In genomic region chr3:37214076-37214475, GRCh38 we compare ENCODE assay signal across 21 cellular contexts. TPM values are rescaled to one million over a fixed set of nuclear protein-coding genes. Genes with fewer than 3 reads are reported as not detected.
DNase-seq lines count a peak whose midpoint lies in the region; ATAC-seq, FAIRE-seq and TF ChIP-seq lines count a peak whose summit lies in the region.
"Had no signal": no experiment of that assay in that cellular context is flagged by ENCODE, and none has a peak within 500 bp of the region (broad histone marks: within the 10 kb centered on the region; RNA-seq: fewer than 3 reads in every experiment).

No MANE protein-coding gene starts in this region.

- H2AK9ac ChIP-seq in IMR-90 (replicated peaks; ENCODE audit: low read depth, low read length, poor library complexity), result no peak overlapping the region

- 0 out of 2 replicates have a peak overlapping the region, but pooled peaks have one; percentile 4 for H2AK5ac ChIP-seq in IMR-90 (ENCODE audit: low read depth, low read length)

- H3K9me3 ChIP-seq in A549 (0 out of 3 replicates have a peak, but pooled peaks cover 6% of the 10 kb centered on the region), IMR-90 (ENCODE audit: control insufficient read depth, insufficient read depth, low read length) (no peaks in the 10 kb centered on the region), endodermal cell (ENCODE audit: control insufficient read depth, low read length) (no peaks in the 10 kb centered on the region), lower lobe of right lung (no peaks in the 10 kb centered on the region), kidney (ENCODE audit: control insufficient read depth in 1 of 2, low read length in 2 of 2) (no peaks in the 10 kb centered on the region)

- H3K27me3 Mint-ChIP-seq in endodermal cell (ENCODE audit: insufficient read depth), result no peaks in the 10 kb centered on the region
- H3K27me3 Mint-ChIP-seq in activated naive CD4-positive, alpha-beta T cell treated with anti-CD3 and anti-CD28 coated beads, Interleukin-2, amount 10 ng/mL, durations not matched to agents 7 days and 5 days, result no peaks in the 10 kb centered on the region

- POLR2A ChIA-PET in A549 (lab: Yijun Ruan, JAX) (no interaction called here), IMR-90 (lab: Charles Lee; ENCODE audit: unreplicated experiment) (interaction anchor here (0.6 kb wide), 1 partner anchor 214 kb away, joined by 5 read pairs; no protein-coding TSS in a partner anchor), RWPE1 (lab: Yijun Ruan, JAX; ENCODE audit: low non-redundant PET) (no interaction called here)

- H2AFZ ChIP-seq in IMR-90 (replicated peaks; ENCODE audit: low read length, poor library complexity), result no peak overlapping the region

- no peak overlapping the region for H3K18ac ChIP-seq in IMR-90 (ENCODE audit: low read depth, low read length)

- no peak overlapping the region for H2BK20ac ChIP-seq in IMR-90 (ENCODE audit: low read depth, low read length)

- TF ChIP-seq EP300 in A549 (IDR thresholded peaks at IDR 0.05), result no peak

- H2BK15ac ChIP-seq in IMR-90 (ENCODE audit: low read depth, low read length), result no peak overlapping the region

- H4K5ac ChIP-seq in IMR-90 (ENCODE audit: low read depth, low read length), result no peak overlapping the region

- no peak overlapping the region for H2BK120ac ChIP-seq in IMR-90 (ENCODE audit: low read depth, low read length)

- no peak overlapping the region for H3K4ac ChIP-seq in IMR-90 (ENCODE audit: low read depth, low read length)

- in situ Hi-C loops in IMR-90 (cut with MboI; ENCODE audit: low sequenced_read_pairs), result loop anchor here (10.0 to 25.0 kb wide), 2 partner anchors 189 to 477 kb away; no protein-coding TSS in a partner anchor

- H4K91ac ChIP-seq in IMR-90 (ENCODE audit: insufficient read depth, low read depth, low read length), result no peak overlapping the region

- H3K4me1 ChIP-seq in A549 (peaks cover 6% of the 10 kb centered on the region), IMR-90 (ENCODE audit: control insufficient read depth, insufficient read depth, low read length) (peaks cover 5% of the 10 kb centered on the region; the same call in 1 of the 2 replicates), endodermal cell (ENCODE audit: control insufficient read depth, insufficient read depth, low read length) (no peaks in the 10 kb centered on the region), lower lobe of right lung (no peaks in the 10 kb centered on the region), kidney (ENCODE audit: control insufficient read depth in 1 of 2, insufficient read depth in 1 of 2, low read depth in 1 of 2, low read length in 2 of 2) (no peaks in the 10 kb centered on the region)
- H3K4me1 ChIP-seq: BLaER1 treated with 17β-estradiol and CSF1 and Interleukin-3, amounts not matched to agents 10 nM and 100 nM had no signal

- intact Hi-C loops in IMR-90 (cut with micrococcal nuclease), result no loop called here
- intact Hi-C loops in lower lobe of right lung (cut with DNase I), result no loop called here
- intact Hi-C loops in kidney (cut with DNase I), result no loop called here

- H3K36me3 ChIP-seq in IMR-90 (ENCODE audit: control insufficient read depth, insufficient read depth, low read length) (no peaks in the 10 kb centered on the region), endodermal cell (ENCODE audit: control insufficient read depth, insufficient read depth, low read length) (no peaks in the 10 kb centered on the region), lower lobe of right lung (no peaks in the 10 kb centered on the region), kidney (ENCODE audit: control insufficient read depth in 1 of 2, insufficient read depth in 2 of 2, low read length in 2 of 2) (no peaks in the 10 kb centered on the region)

- H3K9ac ChIP-seq in IMR-90 (ENCODE audit: low read depth, low read length) (no peak overlapping the region), endodermal cell (ENCODE audit: extremely low read depth, low read length, poor library complexity, severe bottlenecking) (no peak overlapping the region), kidney (ENCODE audit: low read length in 2 of 2) (no peak overlapping the region)
- H3K9ac ChIP-seq: BLaER1 treated with 17β-estradiol and CSF1 and Interleukin-3, amounts not matched to agents 10 nM and 100 nM had no signal

- H3K27ac Mint-ChIP-seq in endodermal cell, result no peak overlapping the region
- H3K27ac Mint-ChIP-seq in activated naive CD4-positive, alpha-beta T cell treated with anti-CD3 and anti-CD28 coated beads, Interleukin-2, amount 10 ng/mL, durations not matched to agents 7 days and 5 days, result no peak overlapping the region
- H3K27ac Mint-ChIP-seq: CD8-positive, alpha-beta T cell had no signal

- no peak overlapping the region for H3K4me2 ChIP-seq in A549
- H3K4me2 ChIP-seq in IMR-90 (ENCODE audit: low read depth, low read length), result no peak overlapping the region
- H3K4me2 ChIP-seq: BLaER1 treated with 17β-estradiol and CSF1 and Interleukin-3, amounts not matched to agents 10 nM and 100 nM had no signal

- H3K9me1 ChIP-seq in IMR-90 (ENCODE audit: insufficient read depth, low read length), result peaks cover 4% of the 10 kb centered on the region

- H4K8ac ChIP-seq in IMR-90 (ENCODE audit: low read depth in 2 of 2, low read length in 2 of 2), result no peak overlapping the region

- H3K27ac ChIP-seq in A549 (peak overlapping the region in 1 of 2 experiments; percentile 31; a peak in 3 of 6 replicates), IMR-90 (ENCODE audit: insufficient read depth, low read length) (no peak overlapping the region), endodermal cell (ENCODE audit: low read depth, low read length) (no peak overlapping the region), lower lobe of right lung (no peak overlapping the region), kidney (ENCODE audit: low read depth in 2 of 2, low read length in 2 of 2) (no peak overlapping the region), RWPE1 (no peak overlapping the region)
- H3K27ac ChIP-seq: BLaER1 treated with 17β-estradiol and CSF1 and Interleukin-3, amounts not matched to agents 10 nM and 100 nM had no signal

- no peak overlapping the region for H3K4me3 Mint-ChIP-seq in endodermal cell
- no peak overlapping the region for H3K4me3 Mint-ChIP-seq in activated naive CD4-positive, alpha-beta T cell treated with anti-CD3 and anti-CD28 coated beads, Interleukin-2, amount 10 ng/mL, durations not matched to agents 7 days and 5 days
- H3K4me3 Mint-ChIP-seq: CD8-positive, alpha-beta T cell had no signal

- no peak for TF ChIP-seq RAD21 in A549 (conservative IDR thresholded peaks at IDR 0.05 in 1 of 2, IDR thresholded peaks at IDR 0.05 in 1 of 2)
- no peak for TF ChIP-seq RAD21 in IMR-90 (IDR thresholded peaks at IDR 0.05; ENCODE audit: low read length)

- TF ChIP-seq CTCF in A549 (IDR thresholded peaks at IDR 0.05), result no peak
- TF ChIP-seq CTCF in IMR-90 (conservative IDR thresholded peaks at IDR 0.05; ENCODE audit: low read depth, low read length), result no peak
- no peak for TF ChIP-seq CTCF in endodermal cell (conservative IDR thresholded peaks at IDR 0.05)
- TF ChIP-seq CTCF in lower lobe of right lung (IDR thresholded peaks at IDR 0.05), result no peak
- no peak for TF ChIP-seq CTCF in kidney (IDR thresholded peaks at IDR 0.05; ENCODE audit: borderline replicate concordance, extremely low read depth, insufficient read depth)
- TF ChIP-seq CTCF in RWPE1 (conservative IDR thresholded peaks at IDR 0.05; ENCODE audit: low read depth), result no peak

- TF ChIP-seq POLR2A in A549 (IDR thresholded peaks at IDR 0.05; ENCODE audit: low read length), result no peak
- no peak for TF ChIP-seq POLR2A in IMR-90 (IDR thresholded peaks at IDR 0.05; ENCODE audit: low read depth, low read length)

- CTCF ChIA-PET in A549 (lab: Yijun Ruan, JAX), result interaction anchor here (0.6 to 2.1 kb wide), 21 partner anchors 9 to 309 kb away, joined by 3 to 13 read pairs (median 4); no protein-coding TSS in a partner anchor
- CTCF ChIA-PET in IMR-90 (lab: Yijun Ruan, JAX), result interaction anchor here (1.2 kb wide), 1 partner anchor 110 kb away, joined by 8 read pairs; no protein-coding TSS in a partner anchor
- CTCF ChIA-PET in activated naive CD4-positive, alpha-beta T cell treated with anti-CD3 and anti-CD28 coated beads, Interleukin-2, amount 10 ng/mL, durations not matched to agents 7 days and 5 days (lab: Charles Lee), result interaction anchor here (0.8 to 4.7 kb wide), 9 partner anchors 9 to 487 kb away, joined by 3 to 28 read pairs (median 5); no protein-coding TSS in a partner anchor
- CTCF ChIA-PET in RWPE1 (lab: Yijun Ruan, JAX), result interaction anchor here (0.6 to 0.7 kb wide), 2 partner anchors 86 to 106 kb away, joined by 3 to 5 read pairs; no protein-coding TSS in a partner anchor

- no peaks in the 10 kb centered on the region for H4K20me1 ChIP-seq in IMR-90 (ENCODE audit: insufficient read depth, low read length)
- H4K20me1 ChIP-seq: BLaER1 treated with 17β-estradiol and CSF1 and Interleukin-3, amounts not matched to agents 10 nM and 100 nM had no signal

- H2BK5ac ChIP-seq in IMR-90 (ENCODE audit: low read depth, low read length, poor library complexity, severe bottlenecking), result no peak overlapping the region

- ATAC-seq in A549 (peak; percentile 11 to 25; a peak in 1 of 6 replicates), IMR-90 (ENCODE audit: low read depth) (no peak), lower lobe of right lung (no peak)
- ATAC-seq: CD8-positive, alpha-beta T cell had no signal

- no peaks in the 10 kb centered on the region for H3K36me3 Mint-ChIP-seq in endodermal cell (ENCODE audit: low read depth)
- no peaks in the 10 kb centered on the region for H3K36me3 Mint-ChIP-seq in activated naive CD4-positive, alpha-beta T cell treated with anti-CD3 and anti-CD28 coated beads, Interleukin-2, amount 10 ng/mL, durations not matched to agents 7 days and 5 days
- H3K36me3 Mint-ChIP-seq: CD8-positive, alpha-beta T cell had no signal

- DNase-seq in A549 (ENCODE audit: low read depth in 1 of 2, low spot score in 1 of 2) (no peak), IMR-90 (no peak), endodermal cell (peak; percentile 70), iPS-NIHi7 (ENCODE audit: extremely low spot score) (peak; percentile 54), lower lobe of right lung (no peak), kidney (no peak), RWPE1 (ENCODE audit: low spot score) (no peak)
- DNase-seq in activated naive CD4-positive, alpha-beta T cell treated with anti-CD3 and anti-CD28 coated beads, Interleukin-2, amount 10 ng/mL, durations not matched to agents 7 days and 5 days, result no peak
- DNase-seq: CD8-positive, alpha-beta T cell; DMS53; EL; HCEC 1CT; NCI-H1092 treated with DMSO at 0.1 percent for 48 hours; NCI-H2081; NCI-H510A; NCI-H748 treated with DMSO at 0.1 percent for 48 hours; NK-92 treated with Interleukin-12 subunit alpha and Interleukin-12 subunit beta, amount 100 ng/mL, for 24 hours; Right ventricle myocardium superior had no signal

- H3K14ac ChIP-seq in IMR-90 (replicated peaks; ENCODE audit: low read depth, low read length), result no peak overlapping the region

- H3K79me1 ChIP-seq in IMR-90 (ENCODE audit: low read depth in 1 of 2, low read length in 2 of 2), result no peaks in the 10 kb centered on the region

- no peak overlapping the region for H3K4me3 ChIP-seq in A549
- no peak overlapping the region for H3K4me3 ChIP-seq in IMR-90 (ENCODE audit: insufficient read depth, low read depth, low read length)
- H3K4me3 ChIP-seq in endodermal cell (ENCODE audit: low read length), result no peak overlapping the region
- H3K4me3 ChIP-seq in lower lobe of right lung, result no peak overlapping the region
- H3K4me3 ChIP-seq in kidney (ENCODE audit: low read length in 2 of 2), result no peak overlapping the region
- H3K4me3 ChIP-seq: BLaER1 treated with 17β-estradiol and CSF1 and Interleukin-3, amounts not matched to agents 10 nM and 100 nM; GM12878 had no signal

- no peaks in the 10 kb centered on the region for H3K4me1 Mint-ChIP-seq in endodermal cell
- H3K4me1 Mint-ChIP-seq in activated naive CD4-positive, alpha-beta T cell treated with anti-CD3 and anti-CD28 coated beads, Interleukin-2, amount 10 ng/mL, durations not matched to agents 7 days and 5 days, result peaks cover 6% of the 10 kb centered on the region

- 51% methylated on average over 3 of the region's 3 CpGs for WGBS in A549 (ENCODE audit: missing lambda C conversion rate)
- 78% methylated on average over 2 of the region's 3 CpGs; no CpG with 5 or more reads in 1 of the 2 experiments for WGBS in IMR-90 (ENCODE audit: extremely low coverage in 2 of 2, insufficient read length in 1 of 2), 2 experiments
- WGBS in endodermal cell (ENCODE audit: insufficient coverage in 1 of 2, insufficient read length in 1 of 2), 2 experiments, result 76 to 100% methylated on average over 1 to 3 of the region's 3 CpGs

- no peak overlapping the region for H3K23ac ChIP-seq in IMR-90 (ENCODE audit: low read depth, low read length)

- FAIRE-seq in A549 (lab: Jason Lieb, UNC) (no peak), kidney (lab: Jason Lieb, UNC) (no peak)
- FAIRE-seq: GM12878, RCC 7860 had no signal

- H3K27me3 ChIP-seq in IMR-90 (ENCODE audit: control insufficient read depth, insufficient read depth, low read length), result no peaks in the 10 kb centered on the region
- no peaks in the 10 kb centered on the region for H3K27me3 ChIP-seq in endodermal cell (ENCODE audit: control insufficient read depth, insufficient read depth, low read length, poor library complexity, severe bottlenecking)
- H3K27me3 ChIP-seq in lower lobe of right lung (ENCODE audit: low read depth), result no peaks in the 10 kb centered on the region
- H3K27me3 ChIP-seq: BLaER1 treated with 17β-estradiol and CSF1 and Interleukin-3, amounts not matched to agents 10 nM and 100 nM had no signal

- dilution Hi-C loops in IMR-90 (cut with HindIII; ENCODE audit: low sequenced_read_pairs, unreplicated experiment), result no loop called here

- H3K56ac ChIP-seq in IMR-90 (ENCODE audit: extremely low read depth, insufficient read depth, low read length), result no peak overlapping the region

- no peaks in the 10 kb centered on the region for H3K9me3 Mint-ChIP-seq in endodermal cell
- H3K9me3 Mint-ChIP-seq in activated naive CD4-positive, alpha-beta T cell treated with anti-CD3 and anti-CD28 coated beads, Interleukin-2, amount 10 ng/mL, durations not matched to agents 7 days and 5 days, result no peaks in the 10 kb centered on the region
- H3K9me3 Mint-ChIP-seq: CD8-positive, alpha-beta T cell had no signal

- BruUV-seq in IMR-90 (replicated peaks; lab: Mats Ljungman, UMichigan), result no TSS peak

RNA-seq across cellular contexts. Expression of gene GOLGA4, which starts 29.0 kb away (rescaled TPM):
- polyA plus RNA-seq in A549 (2011; rRNA removed) (40.4 and 55.0 TPM in 2 replicates), A549 (2017; fragmentation: RNase III; extraction: RNeasy Plus Mini Kit Qiagen cat#74134 plus additional on column Dnase treatment) (23.3 to 26.9 TPM (median 24.2 TPM) in 3 replicates), IMR-90 (2012; rRNA removed) (14.4 and 16.9 TPM in 2 replicates), kidney (ENCODE audit: insufficient read depth, low read depth, low replicate concordance) (19.9 TPM)
- polyA plus RNA-seq in A549 (2012; cell fraction: cytosol; rRNA removed), result 5.3 and 6.0 TPM in 2 replicates
- 5.1 and 6.2 TPM in 2 replicates for polyA plus RNA-seq in A549 (2012; cell fraction: nucleus; rRNA removed)
- polyA minus RNA-seq in A549 (2011; rRNA and poly(A)+ RNA removed), result 32.8 and 41.9 TPM in 2 replicates
- total RNA-seq in IMR-90 (2012; rRNA removed) (51.1 and 70.0 TPM in 2 replicates), endodermal cell (10 to 100 TPM; 57.0 to 79.6 TPM), lower lobe of right lung (74.4 TPM), kidney (67.0 TPM)
- 3.6 and 3.9 TPM in 2 replicates for polyA plus RNA-seq in IMR-90 (2012; cell fraction: cytosol; rRNA removed)
- 3.3 and 7.7 TPM in 2 replicates for polyA plus RNA-seq in IMR-90 (2012; cell fraction: nucleus; rRNA removed; ENCODE audit: low replicate concordance)
- polyA plus RNA-seq in endodermal cell (2013, experiment 1 of 2), result 43.6 TPM
- polyA plus RNA-seq in endodermal cell (2013, experiment 2 of 2), result 47.7 TPM

RNA-seq across cellular contexts. Expression of gene LRRFIP2, which starts 39.7 kb away (rescaled TPM):
- polyA plus RNA-seq in A549 (2011; rRNA removed), result 39.2 and 66.4 TPM in 2 replicates
- polyA plus RNA-seq in A549 (2012; cell fraction: cytosol; rRNA removed), result 20.6 TPM in 2 replicates
- 21.2 and 35.4 TPM in 2 replicates for polyA plus RNA-seq in A549 (2012; cell fraction: nucleus; rRNA removed)
- 46.1 to 48.0 TPM (median 47.6 TPM) in 3 replicates for polyA plus RNA-seq in A549 (2017; fragmentation: RNase III; extraction: RNeasy Plus Mini Kit Qiagen cat#74134 plus additional on column Dnase treatment)
- 21.4 and 21.9 TPM in 2 replicates for polyA minus RNA-seq in A549 (2011; rRNA and poly(A)+ RNA removed)
- 20.6 and 45.8 TPM in 2 replicates for total RNA-seq in IMR-90 (2012; rRNA removed)
- 27.6 and 31.0 TPM in 2 replicates for polyA plus RNA-seq in IMR-90 (2012; rRNA removed)
- polyA plus RNA-seq in IMR-90 (2012; cell fraction: cytosol; rRNA removed), result 6.4 and 9.3 TPM in 2 replicates
- 8.9 and 43.4 TPM in 2 replicates for polyA plus RNA-seq in IMR-90 (2012; cell fraction: nucleus; rRNA removed; ENCODE audit: low replicate concordance)
- 10 to 100 TPM; 32.6 to 34.6 TPM for total RNA-seq in endodermal cell
- 31.6 TPM for polyA plus RNA-seq in endodermal cell (2013, experiment 1 of 2)
- polyA plus RNA-seq in endodermal cell (2013, experiment 2 of 2), result 26.5 TPM
- total RNA-seq in lower lobe of right lung, result 44.4 TPM
- 61.4 TPM for total RNA-seq in kidney
- polyA plus RNA-seq in kidney (ENCODE audit: insufficient read depth, low read depth, low replicate concordance), result 26.1 TPM

Comparison
In these comparisons a context has a peak if more than half of its experiments do, and no peak if none do; other contexts are left out.
1. ATAC-seq: peak in A549 (2 of 2); none in IMR-90 (single experiment) and lower lobe of right lung (0 of 2).
2. DNase-seq: peak in endodermal cell (single experiment) and iPS-NIHi7 (single experiment); none in A549 (0 of 2), IMR-90 (single experiment), activated naive CD4-positive, alpha-beta T cell treated with anti-CD3 and anti-CD28 coated beads, Interleukin-2, amount 10 ng/mL, durations not matched to agents 7 days and 5 days (single experiment), lower lobe of right lung (single experiment), kidney (single experiment) and RWPE1 (single experiment).